In the genomic region with DNA sequence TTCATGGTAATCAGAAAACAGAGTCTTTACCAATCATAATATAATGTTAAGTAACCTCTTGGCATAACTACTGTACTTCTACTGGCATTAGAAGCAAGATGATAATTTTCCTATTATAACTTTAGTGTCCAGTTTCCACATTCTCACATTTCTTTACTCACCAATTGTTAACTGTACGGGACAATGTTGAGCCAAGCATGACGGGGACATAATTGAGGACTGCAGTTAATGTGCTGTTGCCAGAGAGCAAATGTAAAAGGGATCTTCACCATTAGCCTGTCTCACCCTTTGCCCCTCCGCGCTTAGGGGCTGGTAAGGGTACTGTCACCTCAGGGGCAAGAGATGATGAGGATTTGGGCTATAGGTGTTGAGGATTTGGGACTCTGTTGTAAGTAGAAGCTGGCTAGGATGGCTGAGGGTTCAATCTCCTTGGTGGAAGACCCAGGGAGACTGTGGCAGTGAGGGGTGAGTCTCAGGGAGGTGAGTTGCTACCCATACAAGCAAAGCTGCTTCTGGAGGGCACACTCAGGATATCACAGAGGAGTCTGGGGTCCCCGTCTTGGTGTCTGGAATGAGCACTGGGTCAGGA, we compare ENCODE assay signal across 1 cellular context.
TF ChIP-seq lines count a peak whose summit lies in the region.

No MANE protein-coding gene starts in this region.

TF ChIP-seq in endothelial cell of umbilical vein, 7 proteins besides CTCF, POLR2A, EP300 and RAD21:
- TF ChIP-seq MYC (IDR thresholded peaks at IDR 0.05; ENCODE audit: low read depth, low read length) (no peak), EZH2 (IDR thresholded peaks at IDR 0.05; ENCODE audit: borderline replicate concordance, low read depth, low read length, severe bottlenecking) (no peak), GATA2 (IDR thresholded peaks at IDR 0.05; ENCODE audit: insufficient read depth, insufficient read length, low read depth, low read length) (no peak), POLR2AphosphoS5 (IDR thresholded peaks at IDR 0.05; ENCODE audit: insufficient read depth, low read depth, low read length) (no peak), FOS (IDR thresholded peaks at IDR 0.05; ENCODE audit: borderline replicate concordance, insufficient read depth, low read length) (no peak), JUN (IDR thresholded peaks at IDR 0.05; ENCODE audit: borderline replicate concordance, insufficient read depth, insufficient read length, low read depth) (no peak)
